9 cellular contexts compared by ENCODE assay signal in the genomic region with DNA sequence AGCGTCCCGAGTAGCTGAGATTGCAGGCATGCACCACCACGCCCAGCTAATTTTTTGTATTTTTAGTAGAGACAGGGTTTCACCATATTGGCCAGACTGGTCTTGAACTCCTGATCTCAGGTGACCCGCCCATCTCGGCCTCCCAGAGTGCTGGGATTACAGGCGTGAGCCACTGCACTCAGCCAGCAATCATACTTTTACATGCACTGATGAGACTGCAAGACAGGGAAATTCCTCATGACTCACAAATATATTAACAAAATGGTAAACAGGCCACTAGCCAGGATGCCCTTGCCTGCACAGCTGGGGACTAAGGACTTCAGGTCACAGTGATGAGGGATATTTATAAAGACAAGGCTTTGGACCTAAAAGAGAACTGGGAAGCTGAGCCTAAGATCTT. TPM values are rescaled to one million over a fixed set of nuclear protein-coding genes. Genes with fewer than 3 reads are reported as not detected.
A peak's percentile ranks its signal among the peaks of the same experiment; 100 is the strongest.
DNase-seq lines count a peak whose midpoint lies in the region; ATAC-seq and TF ChIP-seq lines count a peak whose summit lies in the region.
"Not testable (repeated sequence)": the region's sequence is repeated elsewhere in the genome, so short reads cannot be mapped to it uniquely, and the experiment has no call there.
"Had no signal": no experiment of that assay in that cellular context is flagged by ENCODE, and none has a peak within 500 bp of the region (broad histone marks: within the 10 kb centered on the region; RNA-seq: fewer than 3 reads in every experiment).

No MANE protein-coding gene starts in this region.

- not testable (repeated sequence) for H3K79me2 ChIP-seq in trophoblast cell (ENCODE audit: control insufficient read depth, insufficient read depth, low read length, poor library complexity)

- ATAC-seq in GM18870 (IDR thresholded peaks at IDR 0.05; ENCODE audit: unreplicated experiment) = peak; percentile 45
- ATAC-seq in HG02571 (IDR thresholded peaks at IDR 0.05; ENCODE audit: unreplicated experiment) = peak; percentile 59

- not testable (repeated sequence) for H3K18ac ChIP-seq in trophoblast cell (ENCODE audit: low read length)

- not testable (repeated sequence) for H3K23ac ChIP-seq in trophoblast cell (ENCODE audit: low read length)

- H4K91ac ChIP-seq in trophoblast cell (ENCODE audit: low read depth, low read length) = not testable (repeated sequence)

- not testable (repeated sequence) for TF ChIP-seq CTCF in BJ (IDR thresholded peaks at IDR 0.05; ENCODE audit: insufficient read depth, low read depth, low read length); fibroblast of pulmonary artery (IDR thresholded peaks at IDR 0.05; ENCODE audit: low read length, missing control alignments)

- peak overlapping the region; percentile 61 for H3K4me3 Mint-ChIP-seq in activated CD4-positive, alpha-beta T cell treated with anti-CD3 and anti-CD28 coated beads, Interleukin-2, amount 10 ng/mL, durations not matched to agents 7 days and 5 days

- H3K4me3 ChIP-seq in BJ (ENCODE audit: low read depth, low read length); fibroblast of pulmonary artery (replicated peaks; ENCODE audit: low read depth, low read length); trophoblast cell (ENCODE audit: low read depth, low read length): not testable (repeated sequence)

- no CpG with 5 or more reads among the region's 6 CpGs for WGBS in trophoblast cell (ENCODE audit: extremely low coverage, insufficient coverage, insufficient read length)

- H3K27ac ChIP-seq in trophoblast cell (ENCODE audit: low read depth, low read length) = not testable (repeated sequence)

- H3K4me1 Mint-ChIP-seq in activated CD4-positive, alpha-beta T cell treated with anti-CD3 and anti-CD28 coated beads, Interleukin-2, amount 10 ng/mL, durations not matched to agents 7 days and 5 days = peaks cover 67% of the 10 kb centered on the region

- not testable (repeated sequence) for H3K9ac ChIP-seq in trophoblast cell (ENCODE audit: low read length)

- not testable (repeated sequence) for H3K4me1 ChIP-seq in trophoblast cell (ENCODE audit: control insufficient read depth in 1 of 2, insufficient read depth in 2 of 2, low read length in 2 of 2)

- CTCF ChIA-PET in BJ (lab: Yijun Ruan, JAX) = interaction anchor here (0.9 to 2.4 kb wide), 4 partner anchors 10 to 470 kb away, joined by 3 to 9 read pairs (median 4); no protein-coding TSS in a partner anchor
- CTCF ChIA-PET in activated CD4-positive, alpha-beta T cell treated with anti-CD3 and anti-CD28 coated beads, Interleukin-2, amount 10 ng/mL, durations not matched to agents 7 days and 5 days (lab: Charles Lee) = interaction anchor here (0.9 to 2.2 kb wide), 7 partner anchors 9 to 49 kb away, joined by 3 to 7 read pairs (median 3); partner anchors contain the start of gene ZC3H12D

- H3K36me3 Mint-ChIP-seq in activated CD4-positive, alpha-beta T cell treated with anti-CD3 and anti-CD28 coated beads, Interleukin-2, amount 10 ng/mL, durations not matched to agents 7 days and 5 days (ENCODE audit: low read depth) = peaks cover 18% of the 10 kb centered on the region

- H3K36me3 ChIP-seq in BJ (ENCODE audit: control insufficient read depth, insufficient read depth, low read length); trophoblast cell (ENCODE audit: control insufficient read depth in 1 of 2, insufficient read depth in 2 of 2, low read length in 2 of 2): not testable (repeated sequence)

- H2AK5ac ChIP-seq in trophoblast cell (ENCODE audit: low read length) = not testable (repeated sequence)

- H3K4ac ChIP-seq in trophoblast cell (ENCODE audit: low read depth, low read length) = not testable (repeated sequence)

- H3K4me2 ChIP-seq in trophoblast cell (ENCODE audit: low read length) = not testable (repeated sequence)

- H3K79me1 ChIP-seq in trophoblast cell (ENCODE audit: low read length) = not testable (repeated sequence)

- H2AFZ ChIP-seq in trophoblast cell (ENCODE audit: insufficient read depth, low read length, poor library complexity) = not testable (repeated sequence)

- H3K27me3 ChIP-seq in BJ (ENCODE audit: control insufficient read depth, insufficient read depth, low read length); trophoblast cell (ENCODE audit: insufficient read depth, low read length): not testable (repeated sequence)

- not testable (repeated sequence) for H3K9me3 Mint-ChIP-seq in activated CD4-positive, alpha-beta T cell treated with anti-CD3 and anti-CD28 coated beads, Interleukin-2, amount 10 ng/mL, durations not matched to agents 7 days and 5 days

- peak overlapping the region; percentile 91 for H3K27ac Mint-ChIP-seq in activated CD4-positive, alpha-beta T cell treated with anti-CD3 and anti-CD28 coated beads, Interleukin-2, amount 10 ng/mL, durations not matched to agents 7 days and 5 days

- H3K14ac ChIP-seq in trophoblast cell (ENCODE audit: low read length) = not testable (repeated sequence)

- not testable (repeated sequence) for H2BK120ac ChIP-seq in trophoblast cell (ENCODE audit: insufficient read depth, low read length, poor library complexity)

- H3K9me3 ChIP-seq in trophoblast cell (ENCODE audit: insufficient read depth, low read depth, low read length) = not testable (repeated sequence)

- not testable (repeated sequence) for H4K12ac ChIP-seq in trophoblast cell (ENCODE audit: low read depth, low read length)

- not testable (repeated sequence) for H4K8ac ChIP-seq in trophoblast cell (ENCODE audit: low read depth, low read length)

- not testable (repeated sequence) for H2BK5ac ChIP-seq in trophoblast cell (ENCODE audit: low read depth, low read length, poor library complexity)

- not testable (repeated sequence) for H3K27me3 Mint-ChIP-seq in activated CD4-positive, alpha-beta T cell treated with anti-CD3 and anti-CD28 coated beads, Interleukin-2, amount 10 ng/mL, durations not matched to agents 7 days and 5 days

- H2BK12ac ChIP-seq in trophoblast cell (ENCODE audit: low read length) = not testable (repeated sequence)

- peak; percentile 22 for DNase-seq in BJ (ENCODE audit: low read depth)
- peak; percentile 88 for DNase-seq in M059J (ENCODE audit: low read depth)
- not testable (repeated sequence) for DNase-seq in activated CD4-positive, alpha-beta T cell treated with anti-CD3 and anti-CD28 coated beads, Interleukin-2, amount 10 ng/mL, durations not matched to agents 7 days and 5 days
- peak; percentile 33 for DNase-seq in amniotic epithelial cell (ENCODE audit: low read depth)
- DNase-seq in fibroblast of pulmonary artery (ENCODE audit: low read depth) = peak; percentile 17
- peak; percentile 79 to 86 for DNase-seq in trophoblast cell

- POLR2A ChIA-PET in BJ (lab: Charles Lee) = interaction anchor here (0.5 kb wide), 1 partner anchor 35 kb away, joined by 5 read pairs; no protein-coding TSS in a partner anchor
- POLR2A ChIA-PET in activated CD4-positive, alpha-beta T cell treated with anti-CD3 and anti-CD28 coated beads, Interleukin-2, amount 10 ng/mL, durations not matched to agents 7 days and 5 days (lab: Charles Lee) = not testable (repeated sequence)

RNA-seq across cellular contexts. Expression of gene ZC3H12D, which starts 11.8 kb away (rescaled TPM):
- polyA plus RNA-seq in BJ (2011; rRNA removed) = 0.02 and 0.04 TPM in 2 replicates
- polyA minus RNA-seq in BJ (2011; rRNA and poly(A)+ RNA removed) = 0.14 TPM in 1 of 2 replicates, not detected in the other
- total RNA-seq in M059J (2014; rRNA removed; shearing (Covaris generic)) = 0.17 and 0.22 TPM in 2 replicates
- total RNA-seq in activated CD4-positive, alpha-beta T cell treated with anti-CD3 and anti-CD28 coated beads, Interleukin-2, amount 10 ng/mL, durations not matched to agents 7 days and 5 days = 10 to 100 TPM; 10.7 to 16.5 TPM
- 0.04 and 0.06 TPM in 2 replicates for polyA plus RNA-seq in trophoblast cell (2013)
- total RNA-seq: endothelial cell of umbilical vein had no signal

RNA-seq across cellular contexts. Expression of gene PPIL4, which starts 49.2 kb away (rescaled TPM):
- 2.6 and 7.4 TPM in 2 replicates for polyA plus RNA-seq in BJ (2011; rRNA removed)
- polyA minus RNA-seq in BJ (2011; rRNA and poly(A)+ RNA removed) = 2.9 and 3.8 TPM in 2 replicates
- total RNA-seq in M059J (2014; rRNA removed; shearing (Covaris generic)) = 42.0 and 52.9 TPM in 2 replicates
- total RNA-seq in activated CD4-positive, alpha-beta T cell treated with anti-CD3 and anti-CD28 coated beads, Interleukin-2, amount 10 ng/mL, durations not matched to agents 7 days and 5 days = 10 to 100 TPM; 17.6 to 20.1 TPM
- 35.8 and 37.2 TPM in 2 replicates for polyA plus RNA-seq in trophoblast cell (2013)
